11 cellular contexts compared by ENCODE assay signal in genomic region chr20:44609006-44609510, GRCh38. TPM values are rescaled to one million over a fixed set of nuclear protein-coding genes. Genes with fewer than 3 reads are reported as not detected.
A peak's percentile ranks its signal among the peaks of the same experiment; 100 is the strongest.
DNase-seq lines count a peak whose midpoint lies in the region; TF ChIP-seq lines count a peak whose summit lies in the region.
"Had no signal": no experiment of that assay in that cellular context is flagged by ENCODE, and none has a peak within 500 bp of the region (broad histone marks: within the 10 kb centered on the region; RNA-seq: fewer than 3 reads in every experiment).

No MANE protein-coding gene starts in this region.

- no peaks in the 10 kb centered on the region for H3K27me3 ChIP-seq in SU-DHL-6 (ENCODE audit: low read length)
- no peaks in the 10 kb centered on the region for H3K27me3 ChIP-seq in left ventricle myocardium inferior (ENCODE audit: low read depth)
- H3K27me3 ChIP-seq in parathyroid adenoma (ENCODE audit: control insufficient read depth, insufficient read depth, low read length), result no peaks in the 10 kb centered on the region

- TF ChIP-seq CTCF in C4-2B (conservative IDR thresholded peaks at IDR 0.05) (no peak), SU-DHL-6 (IDR thresholded peaks at IDR 0.05; ENCODE audit: insufficient read depth, low read length, poor library complexity, severe bottlenecking) (no peak), left ventricle myocardium inferior (IDR thresholded peaks at IDR 0.05; ENCODE audit: borderline replicate concordance) (no peak), parathyroid adenoma (IDR thresholded peaks at IDR 0.05) (no peak)

- H3K4me2 ChIP-seq in SU-DHL-6 (ENCODE audit: low read depth, low read length, poor library complexity, severe bottlenecking) (peak overlapping the region; percentile 60), parathyroid adenoma (ENCODE audit: low read length) (peak overlapping the region; percentile 43)

- H3K4me1 ChIP-seq in left ventricle myocardium inferior, result peaks cover 80% of the 10 kb centered on the region
- H3K4me1 ChIP-seq in parathyroid adenoma, result peaks cover 8% of the 10 kb centered on the region

- H2AFZ ChIP-seq in SU-DHL-6 (ENCODE audit: low read depth, low read length, severe bottlenecking) (no peak overlapping the region), parathyroid adenoma (peak overlapping the region; percentile 68)

- H3K27ac ChIP-seq in C4-2B (peak overlapping the region; percentile 31; the same call in 1 of the 2 replicates), SU-DHL-6 (ENCODE audit: low read depth, low read length) (peak overlapping the region; percentile 96), left ventricle myocardium inferior (replicated peaks) (peak overlapping the region; percentile 91), parathyroid adenoma (peak overlapping the region; percentile 90)

- H4K20me1 ChIP-seq in SU-DHL-6 (ENCODE audit: low read depth, low read length), result no peaks in the 10 kb centered on the region

- no peaks in the 10 kb centered on the region for H3K9me2 ChIP-seq in SU-DHL-6 (replicated peaks; ENCODE audit: insufficient read depth, low read length)

- DNase-seq in left ventricle myocardium inferior (no peak), NCI-H1105 (lab: John Stamatoyannopoulos, UW) (no peak), epidermal melanocyte (ENCODE audit: insufficient read length, low spot score) (no peak), activated gamma-delta T cell treated with Interleukin-2 at 50 U/mL for 16 hours (no peak), AML-193 (lab: John Stamatoyannopoulos, UW) (no peak)
- DNase-seq: activated CD4-positive, alpha-beta T cell treated with anti-CD3 and anti-CD28 coated beads, Interleukin-2, amount 50 U/mL, for 1 hour; effector memory CD4-positive, alpha-beta T cell; stimulated activated naive CD4-positive, alpha-beta T cell treated with Interleukin-2 at 50 U/mL for 16 hours had no signal

- peaks cover 39% of the 10 kb centered on the region for H3F3A ChIP-seq in SU-DHL-6 (ENCODE audit: insufficient read depth)

- 0 out of 2 replicates have a peak, but pooled peaks cover 4% of the 10 kb centered on the region for H3K79me2 ChIP-seq in SU-DHL-6 (ENCODE audit: insufficient read depth, low read length)
- peaks cover 13% of the 10 kb centered on the region for H3K79me2 ChIP-seq in parathyroid adenoma

- peaks cover 2% of the 10 kb centered on the region; the same call in 1 of the 2 replicates for H3K36me3 ChIP-seq in SU-DHL-6 (ENCODE audit: low read length)
- H3K36me3 ChIP-seq in left ventricle myocardium inferior, result peaks cover 17% of the 10 kb centered on the region
- H3K36me3 ChIP-seq in parathyroid adenoma (ENCODE audit: control insufficient read depth, insufficient read depth, low read length), result no peaks in the 10 kb centered on the region

- no peak overlapping the region for H3K4me3 ChIP-seq in SU-DHL-6 (ENCODE audit: insufficient read depth, low read length, poor library complexity, severe bottlenecking)
- peak overlapping the region; percentile 47 for H3K4me3 ChIP-seq in left ventricle myocardium inferior
- no peak overlapping the region for H3K4me3 ChIP-seq in parathyroid adenoma (ENCODE audit: low read depth, low read length)

- H3K9ac ChIP-seq in SU-DHL-6 (ENCODE audit: low read length) (peak overlapping the region; percentile 48), parathyroid adenoma (no peak overlapping the region)

- intact Hi-C loops in left ventricle myocardium inferior (cut with micrococcal nuclease), result no loop called here

- H3K9me3 ChIP-seq in SU-DHL-6 (ENCODE audit: insufficient read depth, low read length), result no peaks in the 10 kb centered on the region
- peaks cover 5% of the 10 kb centered on the region for H3K9me3 ChIP-seq in left ventricle myocardium inferior (replicated peaks)
- no peaks in the 10 kb centered on the region for H3K9me3 ChIP-seq in parathyroid adenoma (ENCODE audit: control insufficient read depth, low read length)

RNA-seq across cellular contexts. Expression of gene PKIG, which starts 26.7 kb away (rescaled TPM):
- 172 TPM for total RNA-seq in left ventricle myocardium inferior

RNA-seq across cellular contexts. Expression of gene ADA, which starts 42.4 kb away (rescaled TPM):
- 6.7 TPM for total RNA-seq in left ventricle myocardium inferior

Comparison
In these comparisons a context has a peak if more than half of its experiments do, and no peak if none do; other contexts are left out.
1. H3K27ac ChIP-seq: peak in every context shown above with its lines; median percentile 96 in SU-DHL-6; 91 in left ventricle myocardium inferior; 90 in parathyroid adenoma; 31 in C4-2B.